Comparison of ENCODE assay signal across 32 cellular contexts in genomic region chr12:95590775-95591174, GRCh38.
"Had no signal": no experiment of that assay in that cellular context is flagged by ENCODE, and none has a peak within 500 bp of the region (broad histone marks: within the 10 kb centered on the region; RNA-seq: fewer than 3 reads in every experiment).

No MANE protein-coding gene starts in this region.

- H3K9me3 Mint-ChIP-seq: activated B cell treated with CpG ODN at 0.5 μM for 24 hours; brain; effector memory CD8-positive, alpha-beta T cell; mesothelial cell of epicardium; naive B cell; nephron progenitor cell; stimulated activated effector memory CD8-positive, alpha-beta T cell treated with anti-CD3 and anti-CD28 coated beads, Interleukin-12 subunit alpha, Interleukin-12 subunit beta, amount 100 ng/mL, for 72 hours; stimulated activated naive CD8-positive, alpha-beta T cell treated with anti-CD3 and anti-CD28 coated beads, Interleukin-15, Interleukin-2, amounts not matched to agents 100 ng/mL and 50 ng/mL, for 24 hours; type B pancreatic cell had no signal

- DNase-seq: activated B cell treated with CpG ODN at 0.5 μM for 24 hours; activated CD4-positive, alpha-beta T cell treated with anti-CD3 and anti-CD28 coated beads for 36 hours; activated effector memory CD4-positive, alpha-beta T cell treated with Interleukin-2 at 50 U/mL for 16 hours; activated naive CD4-positive, alpha-beta T cell treated with Interleukin-2 at 50 U/mL for 16 hours; activated T-cell treated with anti-CD3 and anti-CD28 coated beads for 4 hours; aorta; cortex of kidney; effector memory CD8-positive, alpha-beta T cell; hippocampal formation; kidney; left colon; mammary epithelial cell; naive B cell; nephron progenitor cell; ovary; retina; stimulated activated CD4-positive, alpha-beta T cell treated with anti-CD3 and anti-CD28 coated beads, Interleukin-12 subunit alpha, Interleukin-12 subunit beta, amount 100 ng/mL, for 4 hours; stimulated activated CD4-positive, alpha-beta T cell treated with anti-CD3 and anti-CD28 coated beads, Interleukin-4, amount 100 ng/mL, for 24 hours; uterus had no signal

- H3K36me3 Mint-ChIP-seq: activated naive CD8-positive, alpha-beta T cell; brain; mesothelial cell of epicardium; naive B cell; stimulated activated effector memory CD8-positive, alpha-beta T cell treated with anti-CD3 and anti-CD28 coated beads, Interleukin-12 subunit alpha, Interleukin-12 subunit beta, amount 100 ng/mL, for 72 hours; type B pancreatic cell had no signal

- H3K27me3 ChIP-seq: gastroesophageal sphincter, ovary, uterus had no signal

- H3K36me3 ChIP-seq: cardiac muscle cell, gastroesophageal sphincter, neutrophil, ovary, prostate gland, thoracic aorta, uterus had no signal

- H3K4me1 Mint-ChIP-seq: activated CD4-positive, alpha-beta T cell treated with anti-CD3 and anti-CD28 coated beads for 36 hours; mesothelial cell of epicardium; nephron progenitor cell; stimulated activated effector memory CD8-positive, alpha-beta T cell treated with anti-CD3 and anti-CD28 coated beads, Interleukin-12 subunit alpha, Interleukin-12 subunit beta, amount 100 ng/mL, for 72 hours had no signal

- H3K4me3 Mint-ChIP-seq: activated B cell treated with CpG ODN at 0.5 μM for 24 hours; activated CD4-positive, alpha-beta T cell treated with anti-CD3 and anti-CD28 coated beads for 36 hours; activated naive CD8-positive, alpha-beta T cell; brain; effector memory CD8-positive, alpha-beta T cell; mesothelial cell of epicardium; nephron progenitor cell; stimulated activated effector memory CD8-positive, alpha-beta T cell treated with anti-CD3 and anti-CD28 coated beads, Interleukin-12 subunit alpha, Interleukin-12 subunit beta, amount 100 ng/mL, for 72 hours; stimulated activated naive CD8-positive, alpha-beta T cell treated with anti-CD3 and anti-CD28 coated beads, Interleukin-15, Interleukin-2, amounts not matched to agents 100 ng/mL and 50 ng/mL, for 24 hours; type B pancreatic cell had no signal

- H3K27me3 Mint-ChIP-seq: brain, type B pancreatic cell had no signal

- ATAC-seq: activated CD4-positive, alpha-beta T cell treated with anti-CD3 and anti-CD28 coated beads for 36 hours; effector memory CD8-positive, alpha-beta T cell; gastroesophageal sphincter; left colon; sciatic nerve; stimulated activated effector memory CD8-positive, alpha-beta T cell treated with anti-CD3 and anti-CD28 coated beads, Interleukin-12 subunit alpha, Interleukin-12 subunit beta, amount 100 ng/mL, for 72 hours had no signal

- H3K27ac ChIP-seq: cardiac muscle cell, gastroesophageal sphincter, neutrophil, ovary, prostate gland, skin epidermis, thoracic aorta, uterus had no signal

- H3K27ac Mint-ChIP-seq: activated B cell treated with CpG ODN at 0.5 μM for 24 hours; activated CD4-positive, alpha-beta T cell treated with anti-CD3 and anti-CD28 coated beads for 36 hours; activated naive CD8-positive, alpha-beta T cell; brain; effector memory CD8-positive, alpha-beta T cell; mesothelial cell of epicardium; nephron progenitor cell; stimulated activated effector memory CD8-positive, alpha-beta T cell treated with anti-CD3 and anti-CD28 coated beads, Interleukin-12 subunit alpha, Interleukin-12 subunit beta, amount 100 ng/mL, for 72 hours; stimulated activated naive CD8-positive, alpha-beta T cell treated with anti-CD3 and anti-CD28 coated beads, Interleukin-15, Interleukin-2, amounts not matched to agents 100 ng/mL and 50 ng/mL, for 24 hours; type B pancreatic cell had no signal

- H3K4me1 ChIP-seq: prostate gland, uterus had no signal

- H3K9me3 ChIP-seq: gastroesophageal sphincter, neutrophil, ovary, prostate gland, thoracic aorta, uterus had no signal

- H3K4me3 ChIP-seq: cardiac muscle cell, gastroesophageal sphincter, ovary, prostate gland, skin epidermis, thoracic aorta, uterus had no signal
